Comparison of ENCODE assay signal across 13 cellular contexts in the genomic region with DNA sequence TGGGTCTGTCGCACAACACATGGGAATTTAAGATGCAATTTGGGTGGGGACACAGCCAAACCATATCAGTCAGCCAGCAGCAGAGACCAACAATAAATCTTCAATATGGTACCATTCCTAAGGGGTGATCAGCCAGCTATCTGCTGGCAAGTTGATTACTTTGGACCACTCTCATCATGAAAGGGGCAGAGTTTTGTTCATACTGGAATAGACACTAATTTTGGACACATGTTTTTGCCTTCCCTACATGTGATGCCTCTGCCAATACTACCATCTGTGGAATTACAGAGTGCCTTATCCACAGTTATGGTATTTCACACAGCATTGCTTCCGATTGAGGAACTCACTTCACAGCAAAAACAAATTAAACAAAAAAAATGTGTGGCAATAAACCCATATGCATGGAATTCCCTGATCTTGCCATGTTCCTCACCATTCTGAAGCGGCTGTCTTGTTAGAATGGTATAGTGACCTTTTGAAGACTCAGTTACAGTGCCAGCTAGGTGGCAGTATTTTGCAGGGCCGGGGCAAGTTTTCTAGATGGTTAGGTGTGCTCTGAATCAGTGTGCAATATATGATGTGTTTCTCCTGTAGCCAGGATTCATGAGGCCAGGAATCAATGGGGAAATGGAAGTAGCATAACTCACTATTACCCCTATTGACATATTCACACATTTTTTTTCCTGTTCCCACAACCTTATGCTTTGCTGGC.
DNase-seq lines count a peak whose midpoint lies in the region; ATAC-seq and TF ChIP-seq lines count a peak whose summit lies in the region.
"Had no signal": no experiment of that assay in that cellular context is flagged by ENCODE, and none has a peak within 500 bp of the region (broad histone marks: within the 10 kb centered on the region; RNA-seq: fewer than 3 reads in every experiment).

No MANE protein-coding gene starts in this region.

- intact Hi-C loops in thyroid gland (cut with DNase I), result no loop called here

- no peaks in the 10 kb centered on the region for H3K4me1 ChIP-seq in MM.1S (ENCODE audit: low read length)
- no peaks in the 10 kb centered on the region for H3K4me1 ChIP-seq in thyroid gland
- H3K4me1 ChIP-seq: pancreas, upper lobe of right lung had no signal

- H3F3A ChIP-seq in MM.1S (ENCODE audit: insufficient read depth, low read length), result no peaks in the 10 kb centered on the region

- H2AFZ ChIP-seq in MM.1S (ENCODE audit: low read length), result no peak overlapping the region

- H3K27me3 ChIP-seq in MM.1S (replicated peaks; ENCODE audit: insufficient read depth, low read length) (no peaks in the 10 kb centered on the region), thyroid gland (no peaks in the 10 kb centered on the region)
- H3K27me3 ChIP-seq: cardiac muscle cell, pancreas, upper lobe of right lung had no signal

- H3K9me3 ChIP-seq in MM.1S (replicated peaks; ENCODE audit: insufficient read depth, low read length), result no peaks in the 10 kb centered on the region
- no peaks in the 10 kb centered on the region for H3K9me3 ChIP-seq in thyroid gland
- H3K9me3 ChIP-seq: pancreas had no signal

- no peak for ATAC-seq in GM18873 (IDR thresholded peaks at IDR 0.05; ENCODE audit: low FRiP score, unreplicated experiment)
- ATAC-seq: pancreas, upper lobe of right lung had no signal

- DNase-seq in SIG-M5 treated with dmso at 0.1 percent for 504 hours (lab: John Stamatoyannopoulos, UW; ENCODE audit: unreplicated experiment), result peak; percentile 27
- no peak for DNase-seq in SIG-M5 (lab: John Stamatoyannopoulos, UW)
- no peak for DNase-seq in MM.1S
- DNase-seq in choroid plexus epithelial cell (ENCODE audit: low read depth), result no peak
- DNase-seq in thyroid gland, result peak; percentile 26 to 33
- DNase-seq in activated gamma-delta T cell (lab: John Stamatoyannopoulos, UW), result no peak
- no peak for DNase-seq in activated CD4-positive, alpha-beta T cell treated with anti-CD3 and anti-CD28 coated beads for 48 hours
- DNase-seq: activated naive CD4-positive, alpha-beta T cell treated with anti-CD3 and anti-CD28 coated beads, Interleukin-2, amount 10 ng/mL, durations not matched to agents 7 days and 5 days; erythroblast; pancreas; upper lobe of right lung had no signal

- H3K4me2 ChIP-seq in MM.1S (ENCODE audit: low read depth, low read length), result no peak overlapping the region

- TF ChIP-seq POLR2A in thyroid gland (IDR thresholded peaks at IDR 0.05), result no peak

- peak; percentile 19 for TF ChIP-seq CTCF in MM.1S (IDR thresholded peaks at IDR 0.05; ENCODE audit: low read length)
- TF ChIP-seq CTCF in choroid plexus epithelial cell (conservative IDR thresholded peaks at IDR 0.05; ENCODE audit: low read depth, low read length), result peak; percentile 20
- TF ChIP-seq CTCF in thyroid gland (IDR thresholded peaks at IDR 0.05), result peak in 4 of 6 experiments; percentile 42 to 54 (median 45)

- H3K27ac ChIP-seq in MM.1S (ENCODE audit: low read length), result no peak overlapping the region
- no peak overlapping the region for H3K27ac ChIP-seq in thyroid gland
- H3K27ac ChIP-seq: cardiac muscle cell, pancreas, upper lobe of right lung had no signal

- no peaks in the 10 kb centered on the region for H3K79me2 ChIP-seq in MM.1S (ENCODE audit: low read length)

- 75 to 79% methylated on average over 4 of the region's 4 CpGs for WGBS in thyroid gland, 2 donors

- H3K36me3 ChIP-seq in MM.1S (replicated peaks; ENCODE audit: insufficient read depth, low read length) (no peaks in the 10 kb centered on the region), thyroid gland (no peaks in the 10 kb centered on the region)
- H3K36me3 ChIP-seq: cardiac muscle cell, pancreas, upper lobe of right lung had no signal

- no peak overlapping the region for H3K9ac ChIP-seq in MM.1S (ENCODE audit: low read length)

- no peaks in the 10 kb centered on the region for H4K20me1 ChIP-seq in MM.1S (ENCODE audit: insufficient read depth, low read length)

- H3K9me2 ChIP-seq in MM.1S (replicated peaks; ENCODE audit: insufficient read depth, low read length), result no peaks in the 10 kb centered on the region; the same call in 1 of the 2 replicates

- H3K4me3 ChIP-seq in MM.1S (ENCODE audit: low read length), result no peak overlapping the region
- no peak overlapping the region for H3K4me3 ChIP-seq in choroid plexus epithelial cell (ENCODE audit: low read depth, low read length)
- no peak overlapping the region for H3K4me3 ChIP-seq in thyroid gland (replicated peaks in 1 of 3)
- H3K4me3 ChIP-seq: cardiac muscle cell, pancreas, upper lobe of right lung had no signal

Comparison
In these comparisons a context has a peak if more than half of its experiments do, and no peak if none do; other contexts are left out.
1. DNase-seq: peak in SIG-M5 treated with dmso at 0.1 percent for 504 hours (single experiment) and thyroid gland (2 of 2); none in SIG-M5 (single experiment), MM.1S (single experiment), choroid plexus epithelial cell (single experiment), activated gamma-delta T cell (single experiment) and activated CD4-positive, alpha-beta T cell treated with anti-CD3 and anti-CD28 coated beads for 48 hours (single experiment).
2. Peak in every context shown above with its lines, with median percentiles within 50 percentile points of each other: CTCF ChIP-seq.